8 cellular contexts compared by ENCODE assay signal in the genomic region with DNA sequence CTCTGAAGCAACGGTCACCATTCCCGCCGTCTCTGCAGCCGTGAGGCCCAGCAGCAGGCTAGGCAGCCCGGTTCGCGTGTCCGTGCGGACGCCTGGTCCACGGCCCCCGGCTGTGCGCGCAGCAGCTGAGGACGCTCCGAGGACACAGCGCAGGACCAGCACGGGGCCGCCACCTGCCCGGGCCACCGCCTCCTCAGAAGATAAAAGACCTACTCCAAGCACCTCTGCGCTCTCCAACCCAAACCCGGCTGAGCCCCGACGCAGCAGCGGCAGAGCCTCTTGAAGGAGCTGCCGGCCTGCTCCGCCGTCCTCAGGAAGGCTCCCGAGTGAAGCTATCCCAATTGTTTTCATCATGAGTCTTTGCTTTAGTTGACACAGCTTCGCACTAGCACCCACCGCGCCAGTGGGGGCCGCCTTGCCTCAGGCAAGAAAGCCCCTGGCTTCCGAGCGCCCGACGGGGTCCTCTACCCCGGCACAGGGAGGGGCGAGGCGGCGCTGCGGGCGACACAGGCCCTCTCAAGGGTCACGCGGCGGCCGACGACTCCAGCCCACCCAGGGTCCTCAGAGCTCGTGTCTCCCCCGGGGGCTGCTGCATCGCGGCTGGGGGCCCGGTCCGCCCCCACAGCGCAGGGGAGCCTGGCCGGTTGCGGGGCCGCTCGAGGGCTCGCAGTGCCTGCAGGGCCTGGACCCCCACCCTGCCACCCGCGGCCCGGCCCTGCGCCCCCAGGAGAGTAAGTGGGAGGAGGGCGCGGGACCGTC. TPM values are rescaled to one million over a fixed set of nuclear protein-coding genes. Genes with fewer than 3 reads are reported as not detected.
DNase-seq lines count a peak whose midpoint lies in the region; ATAC-seq and TF ChIP-seq lines count a peak whose summit lies in the region.

No MANE protein-coding gene starts in this region.

- no peak for TF ChIP-seq CTCF in RWPE2 (IDR thresholded peaks at IDR 0.05; ENCODE audit: poor library complexity, severe bottlenecking)
- no peak for TF ChIP-seq CTCF in epithelial cell of esophagus (IDR thresholded peaks at IDR 0.05; ENCODE audit: insufficient read depth, low read depth, low read length, missing control alignments)

- peaks cover 5% of the 10 kb centered on the region for H3K4me1 ChIP-seq in RWPE2 (ENCODE audit: insufficient read depth, poor library complexity, severe bottlenecking)
- peaks cover 12 to 15% of the 10 kb centered on the region in 2 donors for H3K4me1 ChIP-seq in naive thymus-derived CD4-positive, alpha-beta T cell (ENCODE audit: control insufficient read depth in 2 of 2, insufficient read depth in 2 of 2, low read length in 2 of 2)

- no peaks in the 10 kb centered on the region for H3K27me3 ChIP-seq in RWPE2 (ENCODE audit: insufficient read depth, poor library complexity, severe bottlenecking)
- no peaks in the 10 kb centered on the region for H3K27me3 ChIP-seq in naive thymus-derived CD4-positive, alpha-beta T cell (ENCODE audit: control insufficient read depth in 2 of 2, insufficient read depth in 2 of 2, low read length in 2 of 2)

- peaks cover 25% of the 10 kb centered on the region for H3K36me3 ChIP-seq in RWPE2 (ENCODE audit: low read depth)
- H3K36me3 ChIP-seq in naive thymus-derived CD4-positive, alpha-beta T cell (ENCODE audit: control insufficient read depth in 2 of 3, insufficient read depth in 3 of 3, low read length in 3 of 3), result peaks cover 0 to 17% (median 0%) of the 10 kb centered on the region in 3 experiments

- no peaks in the 10 kb centered on the region for H3K27me3 Mint-ChIP-seq in naive thymus-derived CD4-positive, alpha-beta T cell

- H3K27ac Mint-ChIP-seq in naive thymus-derived CD4-positive, alpha-beta T cell, result peak overlapping the region in 7 of 9 donors; percentile 65 to 88 (median 79)

- no peak for DNase-seq in RWPE2 (ENCODE audit: low spot score)
- peak; percentile 46 for DNase-seq in epithelial cell of esophagus (ENCODE audit: low read depth)
- no peak for DNase-seq in naive thymus-derived CD4-positive, alpha-beta T cell
- DNase-seq in NCI-H1930 (lab: John Stamatoyannopoulos, UW), result no peak
- DNase-seq in SW480 (ENCODE audit: low spot score), result no peak

- ATAC-seq in HG02610 (IDR thresholded peaks at IDR 0.05; ENCODE audit: unreplicated experiment), result peak; percentile 1
- ATAC-seq in RWPE2 (ENCODE audit: low read depth), result 0 out of 3 replicates have a peak, but pooled peaks have one; percentile 2
- no peak for ATAC-seq in naive thymus-derived CD4-positive, alpha-beta T cell
- no peak for ATAC-seq in GM21526 (IDR thresholded peaks at IDR 0.05; ENCODE audit: low FRiP score, unreplicated experiment)

- POLR2A ChIA-PET in naive thymus-derived CD4-positive, alpha-beta T cell (lab: Charles Lee), result interaction anchor here (0.6 to 5.4 kb wide), 5 partner anchors 17 to 59 kb away, joined by 3 to 32 read pairs (median 5); a partner anchor contains a TSS

- no peaks in the 10 kb centered on the region for H3K9me3 ChIP-seq in RWPE2 (ENCODE audit: severe bottlenecking)
- H3K9me3 ChIP-seq in naive thymus-derived CD4-positive, alpha-beta T cell (ENCODE audit: control insufficient read depth in 2 of 3, low read length in 3 of 3), result peaks cover 0 to 7% (median 0%) of the 10 kb centered on the region in 3 experiments

- H3K27ac ChIP-seq in RWPE2 (ENCODE audit: poor library complexity, severe bottlenecking), result peak overlapping the region; percentile 77
- peak overlapping the region; percentile 80 for H3K27ac ChIP-seq in naive thymus-derived CD4-positive, alpha-beta T cell (ENCODE audit: low read depth, low read length)

- H3K36me3 Mint-ChIP-seq in naive thymus-derived CD4-positive, alpha-beta T cell, result peaks cover 3 to 19% (median 12%) of the 10 kb centered on the region in 5 donors

- peak overlapping the region; percentile 69 to 85 (median 77) for H3K4me3 Mint-ChIP-seq in naive thymus-derived CD4-positive, alpha-beta T cell

- CTCF ChIA-PET in naive thymus-derived CD4-positive, alpha-beta T cell (lab: Charles Lee), result no interaction called here

- H3K4me3 ChIP-seq in GM08714 (ENCODE audit: low read length), result peak overlapping the region; percentile 86
- H3K4me3 ChIP-seq in RWPE2 (ENCODE audit: severe bottlenecking), result peak overlapping the region; percentile 78
- peak overlapping the region; percentile 52 for H3K4me3 ChIP-seq in epithelial cell of esophagus (ENCODE audit: low read length)
- H3K4me3 ChIP-seq in naive thymus-derived CD4-positive, alpha-beta T cell (ENCODE audit: low read length), result peak overlapping the region; percentile 64

- H3K9me3 Mint-ChIP-seq in naive thymus-derived CD4-positive, alpha-beta T cell, result peaks cover 0 to 8% (median 0%) of the 10 kb centered on the region in 11 donors

- intact Hi-C loops in naive thymus-derived CD4-positive, alpha-beta T cell (cut with micrococcal nuclease), result loop anchor here (1.0 to 5.0 kb wide), 6 partner anchors 17 to 105 kb away; a partner anchor contains a TSS

- peaks cover 19 to 52% (median 38%) of the 10 kb centered on the region in 7 donors for H3K4me1 Mint-ChIP-seq in naive thymus-derived CD4-positive, alpha-beta T cell

RNA-seq across cellular contexts. Expression of a gene that starts 16.9 kb away (rescaled TPM):
- total RNA-seq in naive thymus-derived CD4-positive, alpha-beta T cell, result 10 to 100 TPM; 10.1 to 26.5 (median 15.9) TPM
- polyA plus RNA-seq in naive thymus-derived CD4-positive, alpha-beta T cell, result 10 to 100 TPM; 13.5 to 16.9 TPM

RNA-seq across cellular contexts. Expression of a gene that starts 44.5 kb away (rescaled TPM):
- total RNA-seq in naive thymus-derived CD4-positive, alpha-beta T cell, result not detected
- not detected for polyA plus RNA-seq in naive thymus-derived CD4-positive, alpha-beta T cell

RNA-seq across cellular contexts. Expression of a gene that starts 52.1 kb away (rescaled TPM):
- 10 to 100 TPM; 18.3 to 48.2 (median 46.1) TPM for total RNA-seq in naive thymus-derived CD4-positive, alpha-beta T cell
- 10 to 100 TPM; 26.7 to 28.1 TPM for polyA plus RNA-seq in naive thymus-derived CD4-positive, alpha-beta T cell

Comparison
In these comparisons a context has a peak if more than half of its experiments do, and no peak if none do; other contexts are left out.
1. ATAC-seq: peak in HG02610 (single experiment) and RWPE2 (single experiment); none in naive thymus-derived CD4-positive, alpha-beta T cell (single experiment) and GM21526 (single experiment).
2. Peak in every context shown above with its lines, with median percentiles within 50 percentile points of each other: H3K4me3 ChIP-seq.